In genomic region chr1:199297901-199298300, GRCh38 we compare ENCODE assay signal across 26 cellular contexts.
"Had no signal": no experiment of that assay in that cellular context is flagged by ENCODE, and none has a peak within 500 bp of the region (broad histone marks: within the 10 kb centered on the region; RNA-seq: fewer than 3 reads in every experiment).

No MANE protein-coding gene starts in this region.

- DNase-seq: activated CD4-positive, alpha-beta memory T cell treated with anti-CD3 and anti-CD28 coated beads for 36 hours; activated CD4-positive, alpha-beta T cell treated with anti-CD3 and anti-CD28 coated beads for 48 hours; activated effector memory CD4-positive, alpha-beta T cell treated with anti-CD3 and anti-CD28 coated beads, Interleukin-2, amount 50 U/mL, for 16 hours; activated naive CD4-positive, alpha-beta T cell treated with anti-CD3 and anti-CD28 coated beads, Interleukin-2, amount 10 ng/mL, durations not matched to agents 7 days and 5 days; aorta; brain microvascular endothelial cell; caudate nucleus; effector CD4-positive, alpha-beta T cell; gastrocnemius medialis; head of caudate nucleus; hypothalamus; left ventricle myocardium superior; mammary epithelial cell; nucleus accumbens; right lobe of liver; small intestine; stimulated activated CD4-positive, alpha-beta T cell treated with anti-CD3 and anti-CD28 coated beads, Interleukin-15, amount 100 ng/mL, for 24 hours; stomach; T1000 had no signal

- H3K27ac ChIP-seq: brain microvascular endothelial cell, gastrocnemius medialis, right lobe of liver, stomach, suprapubic skin, tibial nerve had no signal

- H3K4me1 Mint-ChIP-seq: activated naive CD4-positive, alpha-beta T cell treated with anti-CD3 and anti-CD28 coated beads, Interleukin-2, amount 10 ng/mL, durations not matched to agents 7 days and 5 days; nephron; stimulated activated memory B cell treated with anti-CD40 and anti-IgM and Interleukin-4, amounts not matched to agents 10 μg/mL and 1 μg/mL and 100 μg/mL, for 72 hours had no signal

- H3K27me3 Mint-ChIP-seq: dendritic cell treated with granulocyte-macrophage colony-stimulating factor and Interleukin-4, amounts not matched to agents 40 ng/mL and 50 ng/mL, for 4 days had no signal

- H3K9me3 ChIP-seq: gastrocnemius medialis, right lobe of liver, stomach, suprapubic skin, tibial nerve had no signal

- H3K4me3 Mint-ChIP-seq: activated CD4-positive, alpha-beta memory T cell treated with anti-CD3 and anti-CD28 coated beads for 36 hours; activated naive CD4-positive, alpha-beta T cell treated with anti-CD3 and anti-CD28 coated beads, Interleukin-2, amount 10 ng/mL, durations not matched to agents 7 days and 5 days; dendritic cell treated with granulocyte-macrophage colony-stimulating factor and Interleukin-4, amounts not matched to agents 40 ng/mL and 50 ng/mL, for 4 days; nephron; stimulated activated memory B cell treated with anti-CD40 and anti-IgM and Interleukin-4, amounts not matched to agents 10 μg/mL and 1 μg/mL and 100 μg/mL, for 72 hours; T-helper 1 cell treated with Interleukin-12 subunit alpha and Interleukin-12 subunit beta and Interleukin-4 antibody, amounts not matched to agents 30 μg/mL and 1 μg/mL, for 36 hours had no signal

- H3K36me3 Mint-ChIP-seq: activated CD4-positive, alpha-beta memory T cell treated with anti-CD3 and anti-CD28 coated beads for 36 hours; activated naive CD4-positive, alpha-beta T cell treated with anti-CD3 and anti-CD28 coated beads, Interleukin-2, amount 10 ng/mL, durations not matched to agents 7 days and 5 days; stimulated activated memory B cell treated with anti-CD40 and anti-IgM and Interleukin-4, amounts not matched to agents 10 μg/mL and 1 μg/mL and 100 μg/mL, for 72 hours had no signal

- H3K27me3 ChIP-seq: brain microvascular endothelial cell, gastrocnemius medialis, right lobe of liver, stomach, suprapubic skin, tibial nerve had no signal

- H3K4me3 ChIP-seq: gastrocnemius medialis, right lobe of liver, stomach, suprapubic skin, tibial nerve had no signal

- H3K36me3 ChIP-seq: brain microvascular endothelial cell, gastrocnemius medialis, right lobe of liver, stomach, suprapubic skin, tibial nerve had no signal

- H3K27ac Mint-ChIP-seq: activated CD4-positive, alpha-beta memory T cell treated with anti-CD3 and anti-CD28 coated beads for 36 hours; activated naive CD4-positive, alpha-beta T cell treated with anti-CD3 and anti-CD28 coated beads, Interleukin-2, amount 10 ng/mL, durations not matched to agents 7 days and 5 days; dendritic cell treated with granulocyte-macrophage colony-stimulating factor and Interleukin-4, amounts not matched to agents 40 ng/mL and 50 ng/mL, for 4 days; nephron; stimulated activated memory B cell treated with anti-CD40 and anti-IgM and Interleukin-4, amounts not matched to agents 10 μg/mL and 1 μg/mL and 100 μg/mL, for 72 hours; T-helper 1 cell treated with Interleukin-12 subunit alpha and Interleukin-12 subunit beta and Interleukin-4 antibody, amounts not matched to agents 30 μg/mL and 1 μg/mL, for 36 hours had no signal

- H3K9me3 Mint-ChIP-seq: activated CD4-positive, alpha-beta memory T cell treated with anti-CD3 and anti-CD28 coated beads for 36 hours; activated naive CD4-positive, alpha-beta T cell treated with anti-CD3 and anti-CD28 coated beads, Interleukin-2, amount 10 ng/mL, durations not matched to agents 7 days and 5 days; dendritic cell treated with granulocyte-macrophage colony-stimulating factor and Interleukin-4, amounts not matched to agents 40 ng/mL and 50 ng/mL, for 4 days; nephron; stimulated activated memory B cell treated with anti-CD40 and anti-IgM and Interleukin-4, amounts not matched to agents 10 μg/mL and 1 μg/mL and 100 μg/mL, for 72 hours; T-helper 1 cell treated with Interleukin-12 subunit alpha and Interleukin-12 subunit beta and Interleukin-4 antibody, amounts not matched to agents 30 μg/mL and 1 μg/mL, for 36 hours had no signal

- FAIRE-seq: endometrium, small intestine had no signal

- H3K4me1 ChIP-seq: gastrocnemius medialis, stomach, suprapubic skin, tibial nerve had no signal
